Comparison of ENCODE assay signal across 11 cellular contexts in genomic region chr20:7375905-7376304, GRCh38.
DNase-seq lines count a peak whose midpoint lies in the region; FAIRE-seq and TF ChIP-seq lines count a peak whose summit lies in the region.
"Had no signal": no experiment of that assay in that cellular context is flagged by ENCODE, and none has a peak within 500 bp of the region (broad histone marks: within the 10 kb centered on the region; RNA-seq: fewer than 3 reads in every experiment).

No MANE protein-coding gene starts in this region.

- no peak for TF ChIP-seq EP300 in neural cell (conservative IDR thresholded peaks at IDR 0.05; ENCODE audit: poor library complexity, severe bottlenecking)

- H3K27ac ChIP-seq in MM.1S (ENCODE audit: low read length) (no peak overlapping the region), neural cell (ENCODE audit: low read length) (no peak overlapping the region)
- H3K27ac ChIP-seq: BLaER1 had no signal

- H3K4me1 ChIP-seq in MM.1S (ENCODE audit: low read length) = no peaks in the 10 kb centered on the region
- H3K4me1 ChIP-seq: BLaER1 had no signal

- no peaks in the 10 kb centered on the region for H3K27me3 Mint-ChIP-seq in activated CD4-positive, alpha-beta memory T cell treated with anti-CD3 and anti-CD28 coated beads, Interleukin-2, amount 10 ng/mL, durations not matched to agents 7 days and 5 days
- H3K27me3 Mint-ChIP-seq: stimulated activated naive B cell treated with anti-CD40 and anti-IgM and Interleukin-4, amounts not matched to agents 10 μg/mL and 1 μg/mL and 100 μg/mL, for 72 hours had no signal

- POLR2A ChIA-PET in activated CD4-positive, alpha-beta memory T cell treated with anti-CD3 and anti-CD28 coated beads, Interleukin-2, amount 10 ng/mL, durations not matched to agents 7 days and 5 days (lab: Charles Lee) = no interaction called here

- H3K4me2 ChIP-seq in MM.1S (ENCODE audit: low read depth, low read length) = no peak overlapping the region
- no peak overlapping the region for H3K4me2 ChIP-seq in neural cell (ENCODE audit: low read length)
- H3K4me2 ChIP-seq: BLaER1 had no signal

- H3K9me2 ChIP-seq in MM.1S (replicated peaks; ENCODE audit: insufficient read depth, low read length) (no peaks in the 10 kb centered on the region), neural cell (ENCODE audit: insufficient read depth, low read length) (no peaks in the 10 kb centered on the region)

- DNase-seq in NCI-H1694 (lab: John Stamatoyannopoulos, UW) (peak; percentile 12), NCI-H1694 treated with DMSO at 0.1 percent for 48 hours (lab: John Stamatoyannopoulos, UW) (no peak), MM.1S (peak; percentile 43), bronchial epithelial cell (ENCODE audit: low read depth) (peak; percentile 39), D341Med (ENCODE audit: low spot score) (no peak), NCI-H446 treated with DMSO at 0.1 percent for 48 hours (lab: John Stamatoyannopoulos, UW) (no peak)
- no peak for DNase-seq in activated CD4-positive, alpha-beta memory T cell treated with anti-CD3 and anti-CD28 coated beads, Interleukin-2, amount 10 ng/mL, durations not matched to agents 7 days and 5 days
- DNase-seq: NCI-H524 treated with DMSO at 0.1 percent for 48 hours; stimulated activated naive B cell treated with anti-CD40 and anti-IgM and Interleukin-4, amounts not matched to agents 10 μg/mL and 1 μg/mL and 100 μg/mL, for 72 hours had no signal

- peak; percentile 27 for TF ChIP-seq RAD21 in neural cell (conservative IDR thresholded peaks at IDR 0.05)

- H3K36me3 Mint-ChIP-seq in activated CD4-positive, alpha-beta memory T cell treated with anti-CD3 and anti-CD28 coated beads, Interleukin-2, amount 10 ng/mL, durations not matched to agents 7 days and 5 days (ENCODE audit: low read depth) = no peaks in the 10 kb centered on the region
- H3K36me3 Mint-ChIP-seq: stimulated activated naive B cell treated with anti-CD40 and anti-IgM and Interleukin-4, amounts not matched to agents 10 μg/mL and 1 μg/mL and 100 μg/mL, for 72 hours had no signal

- no peak overlapping the region for H3K4me3 ChIP-seq in MM.1S (ENCODE audit: low read length)
- H3K4me3 ChIP-seq in bronchial epithelial cell (ENCODE audit: low read depth, low read length) = no peak overlapping the region
- no peak overlapping the region for H3K4me3 ChIP-seq in neural cell (ENCODE audit: low read length)
- H3K4me3 ChIP-seq: BLaER1 had no signal

- H4K20me1 ChIP-seq in MM.1S (ENCODE audit: insufficient read depth, low read length) (no peaks in the 10 kb centered on the region), neural cell (ENCODE audit: insufficient read depth) (no peaks in the 10 kb centered on the region)
- H4K20me1 ChIP-seq: BLaER1 had no signal

- H3K4me3 Mint-ChIP-seq in activated CD4-positive, alpha-beta memory T cell treated with anti-CD3 and anti-CD28 coated beads, Interleukin-2, amount 10 ng/mL, durations not matched to agents 7 days and 5 days = no peak overlapping the region
- H3K4me3 Mint-ChIP-seq: stimulated activated naive B cell treated with anti-CD40 and anti-IgM and Interleukin-4, amounts not matched to agents 10 μg/mL and 1 μg/mL and 100 μg/mL, for 72 hours had no signal

- FAIRE-seq in bronchial epithelial cell (lab: Jason Lieb, UNC) = no peak

- H3F3A ChIP-seq in MM.1S (ENCODE audit: insufficient read depth, low read length) (no peaks in the 10 kb centered on the region), neural cell (ENCODE audit: insufficient read depth, low read length, poor library complexity, severe bottlenecking) (no peaks in the 10 kb centered on the region)

- H3K27ac Mint-ChIP-seq in activated CD4-positive, alpha-beta memory T cell treated with anti-CD3 and anti-CD28 coated beads, Interleukin-2, amount 10 ng/mL, durations not matched to agents 7 days and 5 days = no peak overlapping the region
- H3K27ac Mint-ChIP-seq: stimulated activated naive B cell treated with anti-CD40 and anti-IgM and Interleukin-4, amounts not matched to agents 10 μg/mL and 1 μg/mL and 100 μg/mL, for 72 hours had no signal

- H3K36me3 ChIP-seq in MM.1S (replicated peaks; ENCODE audit: insufficient read depth, low read length) (no peaks in the 10 kb centered on the region), bronchial epithelial cell (ENCODE audit: control insufficient read depth, insufficient read depth, low read length) (no peaks in the 10 kb centered on the region), neural cell (ENCODE audit: insufficient read depth, low read length) (no peaks in the 10 kb centered on the region)
- H3K36me3 ChIP-seq: BLaER1 had no signal

- H3K9ac ChIP-seq in MM.1S (ENCODE audit: low read length) = no peak overlapping the region
- no peak overlapping the region for H3K9ac ChIP-seq in neural cell (ENCODE audit: low read length)
- H3K9ac ChIP-seq: BLaER1 had no signal

- H3K27me3 ChIP-seq in MM.1S (replicated peaks; ENCODE audit: insufficient read depth, low read length) = no peaks in the 10 kb centered on the region
- no peaks in the 10 kb centered on the region for H3K27me3 ChIP-seq in bronchial epithelial cell (ENCODE audit: control insufficient read depth, insufficient read depth, low read length)
- H3K27me3 ChIP-seq in neural cell (ENCODE audit: insufficient read depth, low read depth, low read length) = no peaks in the 10 kb centered on the region
- H3K27me3 ChIP-seq: BLaER1 had no signal

- H3K79me2 ChIP-seq in MM.1S (ENCODE audit: low read length) (no peaks in the 10 kb centered on the region), neural cell (replicated peaks; ENCODE audit: insufficient read depth, low read length) (no peaks in the 10 kb centered on the region)

- H3K9me3 ChIP-seq in MM.1S (replicated peaks; ENCODE audit: insufficient read depth, low read length) (no peaks in the 10 kb centered on the region), neural cell (ENCODE audit: low read length) (peaks cover 4% of the 10 kb centered on the region)
- H3K9me3 ChIP-seq: BLaER1 had no signal

- H3K4me1 Mint-ChIP-seq in activated CD4-positive, alpha-beta memory T cell treated with anti-CD3 and anti-CD28 coated beads, Interleukin-2, amount 10 ng/mL, durations not matched to agents 7 days and 5 days = no peaks in the 10 kb centered on the region
- H3K4me1 Mint-ChIP-seq: stimulated activated naive B cell treated with anti-CD40 and anti-IgM and Interleukin-4, amounts not matched to agents 10 μg/mL and 1 μg/mL and 100 μg/mL, for 72 hours had no signal

- CTCF ChIA-PET in activated CD4-positive, alpha-beta memory T cell treated with anti-CD3 and anti-CD28 coated beads, Interleukin-2, amount 10 ng/mL, durations not matched to agents 7 days and 5 days (lab: Charles Lee) = no interaction called here

- H2AFZ ChIP-seq in MM.1S (ENCODE audit: low read length) (no peak overlapping the region), neural cell (ENCODE audit: low read depth, low read length) (no peak overlapping the region)

- TF ChIP-seq CTCF in MM.1S (IDR thresholded peaks at IDR 0.05; ENCODE audit: low read length) (peak; percentile 32; the same call in 1 of the 2 replicates), bronchial epithelial cell (IDR thresholded peaks at IDR 0.05; ENCODE audit: insufficient read depth, low read length, severe bottlenecking) (peak; percentile 18), neural cell (IDR thresholded peaks at IDR 0.05; ENCODE audit: poor library complexity, severe bottlenecking) (peak; percentile 51)

- H3K9me3 Mint-ChIP-seq in activated CD4-positive, alpha-beta memory T cell treated with anti-CD3 and anti-CD28 coated beads, Interleukin-2, amount 10 ng/mL, durations not matched to agents 7 days and 5 days = no peaks in the 10 kb centered on the region

TF ChIP-seq in neural cell, 6 proteins besides CTCF, POLR2A, EP300 and RAD21:
- TF ChIP-seq POLR2AphosphoS5 (IDR thresholded peaks at IDR 0.05) (no peak), TAF1 (IDR thresholded peaks at IDR 0.05; ENCODE audit: low read depth) (no peak), MXI1 (conservative IDR thresholded peaks at IDR 0.05; ENCODE audit: poor library complexity, severe bottlenecking) (no peak), REST (IDR thresholded peaks at IDR 0.05; ENCODE audit: borderline replicate concordance) (no peak), SMC3 (conservative IDR thresholded peaks at IDR 0.05; ENCODE audit: poor library complexity) (no peak), EZH2 (IDR thresholded peaks at IDR 0.05; ENCODE audit: borderline replicate concordance, insufficient read depth, low read length, poor library complexity, severe bottlenecking) (no peak)

Comparison
In these comparisons a context has a peak if more than half of its experiments do, and no peak if none do; other contexts are left out.
1. DNase-seq: peak in NCI-H1694 (single experiment), MM.1S (single experiment) and bronchial epithelial cell (single experiment); none in NCI-H1694 treated with DMSO at 0.1 percent for 48 hours (single experiment), activated CD4-positive, alpha-beta memory T cell treated with anti-CD3 and anti-CD28 coated beads, Interleukin-2, amount 10 ng/mL, durations not matched to agents 7 days and 5 days (single experiment), D341Med (single experiment) and NCI-H446 treated with DMSO at 0.1 percent for 48 hours (single experiment).
2. Peak in every context shown above with its lines, with median percentiles within 50 percentile points of each other: CTCF ChIP-seq.